16 cellular contexts compared by ENCODE assay signal in genomic region chr4:81207793-81208192, GRCh38. TPM values are rescaled to one million over a fixed set of nuclear protein-coding genes. Genes with fewer than 3 reads are reported as not detected.
A peak's percentile ranks its signal among the peaks of the same experiment; 100 is the strongest.
DNase-seq lines count a peak whose midpoint lies in the region; ATAC-seq and TF ChIP-seq lines count a peak whose summit lies in the region.
"Had no signal": no experiment of that assay in that cellular context is flagged by ENCODE, and none has a peak within 500 bp of the region (broad histone marks: within the 10 kb centered on the region; RNA-seq: fewer than 3 reads in every experiment).

No MANE protein-coding gene starts in this region.

- H3K27ac Mint-ChIP-seq in glutamatergic neuron (ENCODE audit: unreplicated experiment) = no peak overlapping the region
- H3K27ac Mint-ChIP-seq: activated CD4-positive, alpha-beta memory T cell treated with anti-CD3 and anti-CD28 coated beads for 36 hours; activated T-helper 2 cell treated with anti-CD3 and anti-CD28 coated beads, Interferon-gamma antibody, Interleukin-2, Interleukin-4, amounts not matched to agents 10 μg/mL and 5 μg/mL and 100 μg/mL, durations not matched to agents 14 hours and 24 hours and 36 hours; CD14-positive monocyte; endodermal cell had no signal

- no peak for ATAC-seq in activated T-cell treated with anti-CD3 and anti-CD28 coated beads, Interleukin-2, amount 50 U/mL, for 4 hours
- no peak for ATAC-seq in HG02588 (IDR thresholded peaks at IDR 0.05; ENCODE audit: unreplicated experiment)
- ATAC-seq: heart left ventricle had no signal

- in situ Hi-C loops in brain microvascular endothelial cell (cut with HindIII; ENCODE audit: low pct_ligation_motif_present, low sequenced_read_pairs) = no loop called here

- no peaks in the 10 kb centered on the region for H3K9me3 Mint-ChIP-seq in activated T-cell treated with anti-CD3 and anti-CD28 coated beads, Interleukin-2, amount 50 U/mL, for 4 hours
- H3K9me3 Mint-ChIP-seq in glutamatergic neuron (ENCODE audit: unreplicated experiment) = peaks cover 5% of the 10 kb centered on the region
- H3K9me3 Mint-ChIP-seq: activated T-helper 2 cell treated with anti-CD3 and anti-CD28 coated beads, Interferon-gamma antibody, Interleukin-2, Interleukin-4, amounts not matched to agents 10 μg/mL and 5 μg/mL and 100 μg/mL, durations not matched to agents 14 hours and 24 hours and 36 hours had no signal

- H3K4me3 Mint-ChIP-seq in activated T-cell treated with anti-CD3 and anti-CD28 coated beads, Interleukin-2, amount 50 U/mL, for 4 hours = no peak overlapping the region
- no peak overlapping the region for H3K4me3 Mint-ChIP-seq in glutamatergic neuron (ENCODE audit: unreplicated experiment)
- H3K4me3 Mint-ChIP-seq: activated CD4-positive, alpha-beta memory T cell treated with anti-CD3 and anti-CD28 coated beads for 36 hours; CD14-positive monocyte; endodermal cell had no signal

- H3K27ac ChIP-seq in brain microvascular endothelial cell (no peak overlapping the region), WERI-Rb-1 (no peak overlapping the region)
- H3K27ac ChIP-seq: heart left ventricle, parathyroid adenoma had no signal

- no peaks in the 10 kb centered on the region for H3K4me1 Mint-ChIP-seq in activated T-cell treated with anti-CD3 and anti-CD28 coated beads, Interleukin-2, amount 50 U/mL, for 4 hours (ENCODE audit: low read depth)
- H3K4me1 Mint-ChIP-seq in glutamatergic neuron (ENCODE audit: low read depth, unreplicated experiment) = peaks cover 11% of the 10 kb centered on the region
- H3K4me1 Mint-ChIP-seq: endodermal cell had no signal

- TF ChIP-seq CTCF in LNCAP (IDR thresholded peaks at IDR 0.05) (0 out of 2 replicates have a peak, but pooled peaks have one; percentile 9), brain microvascular endothelial cell (IDR thresholded peaks at IDR 0.05; ENCODE audit: low read depth, low read length, missing control alignments) (no peak), kidney epithelial cell (IDR thresholded peaks at IDR 0.05; ENCODE audit: insufficient read depth, low read length, poor library complexity, severe bottlenecking) (no peak), WERI-Rb-1 (IDR thresholded peaks at IDR 0.05; ENCODE audit: low read depth, low read length) (no peak), glutamatergic neuron (IDR thresholded peaks at IDR 0.05; ENCODE audit: partially characterized antibody, unreplicated experiment) (no peak)

- H3K36me3 ChIP-seq in brain microvascular endothelial cell (replicated peaks) (no peaks in the 10 kb centered on the region), kidney epithelial cell (ENCODE audit: control insufficient read depth, insufficient read depth, low read length) (no peaks in the 10 kb centered on the region), WERI-Rb-1 (no peaks in the 10 kb centered on the region)
- H3K36me3 ChIP-seq: heart left ventricle had no signal

- H3K27me3 ChIP-seq in brain microvascular endothelial cell (replicated peaks) = no peaks in the 10 kb centered on the region
- no peaks in the 10 kb centered on the region for H3K27me3 ChIP-seq in kidney epithelial cell (ENCODE audit: control insufficient read depth, insufficient read depth, low read length)
- H3K27me3 ChIP-seq in WERI-Rb-1 (ENCODE audit: insufficient read depth, low read depth, severe bottlenecking) = no peaks in the 10 kb centered on the region

- no peak overlapping the region for H3K4me3 ChIP-seq in brain microvascular endothelial cell (ENCODE audit: low read depth, low read length)
- no peak overlapping the region for H3K4me3 ChIP-seq in kidney epithelial cell (ENCODE audit: low read depth, low read length)
- no peak overlapping the region for H3K4me3 ChIP-seq in WERI-Rb-1 (ENCODE audit: low read depth, low read length)
- H3K4me3 ChIP-seq: heart left ventricle had no signal

- H3K27me3 Mint-ChIP-seq in activated T-cell treated with anti-CD3 and anti-CD28 coated beads, Interleukin-2, amount 50 U/mL, for 4 hours (ENCODE audit: low read depth) = peaks cover 6% of the 10 kb centered on the region
- H3K27me3 Mint-ChIP-seq in glutamatergic neuron (ENCODE audit: unreplicated experiment) = no peaks in the 10 kb centered on the region

- DNase-seq in AG20443 (ENCODE audit: low spot score) = peak; percentile 78
- peak; percentile 50 for DNase-seq in brain microvascular endothelial cell
- DNase-seq in kidney epithelial cell (ENCODE audit: low read depth) = peak; percentile 19
- DNase-seq in WERI-Rb-1 = no peak
- no peak for DNase-seq in activated T-cell treated with anti-CD3 and anti-CD28 coated beads, Interleukin-2, amount 50 U/mL, for 4 hours
- DNase-seq in glutamatergic neuron = no peak
- DNase-seq: activated CD4-positive, alpha-beta memory T cell treated with anti-CD3 and anti-CD28 coated beads for 36 hours; endodermal cell; heart left ventricle; left cardiac atrium; MM.1S had no signal

- H3K36me3 Mint-ChIP-seq in activated T-cell treated with anti-CD3 and anti-CD28 coated beads, Interleukin-2, amount 50 U/mL, for 4 hours (ENCODE audit: insufficient read depth) = no peaks in the 10 kb centered on the region
- peaks cover 10% of the 10 kb centered on the region for H3K36me3 Mint-ChIP-seq in glutamatergic neuron (ENCODE audit: unreplicated experiment)
- H3K36me3 Mint-ChIP-seq: activated CD4-positive, alpha-beta memory T cell treated with anti-CD3 and anti-CD28 coated beads for 36 hours; CD14-positive monocyte had no signal

- no peaks in the 10 kb centered on the region for H3K9me3 ChIP-seq in WERI-Rb-1 (ENCODE audit: severe bottlenecking)

RNA-seq across cellular contexts. Expression of gene PRKG2, which starts 7.2 kb away (rescaled TPM):
- total RNA-seq in kidney epithelial cell (2.3 and 4.8 TPM in 2 replicates), glutamatergic neuron (ENCODE audit: unreplicated experiment) (29.7 TPM)
- under 1 TPM; 0.05 to 0.32 (median 0.05) TPM for total RNA-seq in activated T-cell treated with anti-CD3 and anti-CD28 coated beads, Interleukin-2, amount 50 U/mL, for 4 hours

Comparison
In these comparisons a context has a peak if more than half of its experiments do, and no peak if none do; other contexts are left out.
1. DNase-seq: peak in AG20443 (single experiment), brain microvascular endothelial cell (single experiment) and kidney epithelial cell (single experiment); none in WERI-Rb-1 (single experiment), activated T-cell treated with anti-CD3 and anti-CD28 coated beads, Interleukin-2, amount 50 U/mL, for 4 hours (single experiment) and glutamatergic neuron (single experiment).